Comparison of ENCODE assay signal across 8 cellular contexts in genomic region chr12:32533971-32534590, GRCh38.
DNase-seq lines count a peak whose midpoint lies in the region; ATAC-seq and TF ChIP-seq lines count a peak whose summit lies in the region.

No MANE protein-coding gene starts in this region.

- peak overlapping the region in 1 of 2 donors; percentile 65 for H3K9ac ChIP-seq in duodenal mucosa (ENCODE audit: low read depth in 1 of 2, low read length in 2 of 2)

- H3K36me3 ChIP-seq in duodenal mucosa (ENCODE audit: control insufficient read depth in 1 of 2, insufficient read depth in 2 of 2, low read length in 2 of 2) (no peaks in the 10 kb centered on the region), mucosa of descending colon (ENCODE audit: low read depth) (no peaks in the 10 kb centered on the region)

- no peak overlapping the region for H3K27ac Mint-ChIP-seq in activated naive CD4-positive, alpha-beta T cell treated with anti-CD3 and anti-CD28 coated beads for 36 hours
- no peak overlapping the region for H3K27ac Mint-ChIP-seq in activated CD4-positive, alpha-beta memory T cell treated with anti-CD3 and anti-CD28 coated beads for 36 hours

- no peaks in the 10 kb centered on the region for H3K9me3 ChIP-seq in duodenal mucosa (ENCODE audit: control insufficient read depth in 1 of 2, low read length in 2 of 2)
- no peaks in the 10 kb centered on the region for H3K9me3 ChIP-seq in mucosa of descending colon

- H3K27me3 Mint-ChIP-seq in activated naive CD4-positive, alpha-beta T cell treated with anti-CD3 and anti-CD28 coated beads for 36 hours (ENCODE audit: low read depth) = peaks cover 15% of the 10 kb centered on the region
- H3K27me3 Mint-ChIP-seq in activated CD4-positive, alpha-beta memory T cell treated with anti-CD3 and anti-CD28 coated beads for 36 hours = peaks cover 7% of the 10 kb centered on the region

- H3K27ac ChIP-seq in duodenal mucosa (ENCODE audit: low read depth, low read length) = peak overlapping the region; percentile 3

- DNase-seq in GM10248 (ENCODE audit: extremely low spot score) (peak; percentile 26), HFF-Myc (ENCODE audit: extremely low read depth, low read depth) (peak; percentile 74), NOMO-1 treated with dmso at 0.1 percent for 144 hours (lab: John Stamatoyannopoulos, UW; ENCODE audit: unreplicated experiment) (peak; percentile 47), mucosa of descending colon (peak; percentile 62 to 79 (median 68))
- DNase-seq in activated naive CD4-positive, alpha-beta T cell treated with anti-CD3 and anti-CD28 coated beads for 36 hours = no peak
- DNase-seq in activated CD4-positive, alpha-beta memory T cell treated with anti-CD3 and anti-CD28 coated beads for 36 hours = no peak

- CTCF ChIA-PET in GM10248 (lab: Yijun Ruan, JAX) = interaction anchor here (0.6 to 3.2 kb wide), 4 partner anchors 10 to 180 kb away, joined by 3 to 11 read pairs (median 4); no protein-coding TSS in a partner anchor
- CTCF ChIA-PET in activated naive CD4-positive, alpha-beta T cell treated with anti-CD3 and anti-CD28 coated beads for 36 hours (lab: Charles Lee) = interaction anchor here (0.5 kb wide), 1 partner anchor 824 kb away, joined by 3 read pairs; no protein-coding TSS in a partner anchor
- CTCF ChIA-PET in activated CD4-positive, alpha-beta memory T cell treated with anti-CD3 and anti-CD28 coated beads for 36 hours (lab: Charles Lee) = no interaction called here

- POLR2A ChIA-PET in GM10248 (lab: Yijun Ruan, JAX) = no interaction called here
- POLR2A ChIA-PET in activated CD4-positive, alpha-beta memory T cell treated with anti-CD3 and anti-CD28 coated beads for 36 hours (lab: Charles Lee) = no interaction called here

- no peaks in the 10 kb centered on the region for H3K27me3 ChIP-seq in duodenal mucosa (ENCODE audit: control insufficient read depth in 1 of 2, insufficient read depth in 2 of 2, low read length in 2 of 2)

- TF ChIP-seq CTCF in GM10248 (IDR thresholded peaks at IDR 0.05; ENCODE audit: control extremely low read depth, extremely low read depth, low read depth, missing control alignments) (no peak), HFF-Myc (IDR thresholded peaks at IDR 0.05; ENCODE audit: low read depth, low read length, missing control alignments) (no peak), mucosa of descending colon (IDR thresholded peaks at IDR 0.05) (no peak)

- no peaks in the 10 kb centered on the region for H3K36me3 Mint-ChIP-seq in activated naive CD4-positive, alpha-beta T cell treated with anti-CD3 and anti-CD28 coated beads for 36 hours (ENCODE audit: low read depth)
- no peaks in the 10 kb centered on the region for H3K36me3 Mint-ChIP-seq in activated CD4-positive, alpha-beta memory T cell treated with anti-CD3 and anti-CD28 coated beads for 36 hours

- H3K4me1 ChIP-seq in duodenal mucosa (ENCODE audit: control insufficient read depth in 1 of 2, insufficient read depth in 2 of 2, low read length in 2 of 2) = peaks cover 22 to 28% of the 10 kb centered on the region in 2 donors
- peaks cover 43% of the 10 kb centered on the region for H3K4me1 ChIP-seq in mucosa of descending colon (ENCODE audit: low read depth)

- H3K4me1 Mint-ChIP-seq in activated naive CD4-positive, alpha-beta T cell treated with anti-CD3 and anti-CD28 coated beads for 36 hours (ENCODE audit: low read depth) = peaks cover 12% of the 10 kb centered on the region
- H3K4me1 Mint-ChIP-seq in activated CD4-positive, alpha-beta memory T cell treated with anti-CD3 and anti-CD28 coated beads for 36 hours (ENCODE audit: low read depth) = peaks cover 12% of the 10 kb centered on the region

- H3K4me3 Mint-ChIP-seq in activated naive CD4-positive, alpha-beta T cell treated with anti-CD3 and anti-CD28 coated beads for 36 hours = no peak overlapping the region
- no peak overlapping the region for H3K4me3 Mint-ChIP-seq in activated CD4-positive, alpha-beta memory T cell treated with anti-CD3 and anti-CD28 coated beads for 36 hours

- intact Hi-C loops in mucosa of descending colon (cut with DNase I, micrococcal nuclease) = no loop called here
- intact Hi-C loops in activated naive CD4-positive, alpha-beta T cell treated with anti-CD3 and anti-CD28 coated beads for 36 hours (cut with micrococcal nuclease) = no loop called here
- intact Hi-C loops in activated CD4-positive, alpha-beta memory T cell treated with anti-CD3 and anti-CD28 coated beads for 36 hours (cut with micrococcal nuclease) = no loop called here

- no peaks in the 10 kb centered on the region for H3K9me3 Mint-ChIP-seq in activated naive CD4-positive, alpha-beta T cell treated with anti-CD3 and anti-CD28 coated beads for 36 hours
- H3K9me3 Mint-ChIP-seq in activated CD4-positive, alpha-beta memory T cell treated with anti-CD3 and anti-CD28 coated beads for 36 hours = no peaks in the 10 kb centered on the region

- peak; percentile 95 for ATAC-seq in mucosa of descending colon
- no peak for ATAC-seq in GM18519 (IDR thresholded peaks at IDR 0.05; ENCODE audit: low FRiP score, unreplicated experiment)

- H3K4me3 ChIP-seq in HFF-Myc (replicated peaks; ENCODE audit: low read depth, low read length) (peak overlapping the region; percentile 38), duodenal mucosa (ENCODE audit: low read depth in 1 of 2, low read length in 2 of 2) (peak overlapping the region; percentile 51 to 65), mucosa of descending colon (no peak overlapping the region)

Comparison
In these comparisons a context has a peak if more than half of its experiments do, and no peak if none do; other contexts are left out.
1. DNase-seq: peak in GM10248 (single experiment), HFF-Myc (single experiment), NOMO-1 treated with dmso at 0.1 percent for 144 hours (single experiment) and mucosa of descending colon (3 of 3); none in activated naive CD4-positive, alpha-beta T cell treated with anti-CD3 and anti-CD28 coated beads for 36 hours (single experiment) and activated CD4-positive, alpha-beta memory T cell treated with anti-CD3 and anti-CD28 coated beads for 36 hours (single experiment).